7 cellular contexts compared by ENCODE assay signal in genomic region chr4:82172186-82172585, GRCh38.
"Had no signal": no experiment of that assay in that cellular context is flagged by ENCODE, and none has a peak within 500 bp of the region (broad histone marks: within the 10 kb centered on the region; RNA-seq: fewer than 3 reads in every experiment).

No MANE protein-coding gene starts in this region.

- H3K4me3 ChIP-seq: K562 had no signal

- DNase-seq: IMR-90, KBM-7, KG1 had no signal

- ATAC-seq: K562 had no signal

- FAIRE-seq: HTR-8/SVneo, K562 had no signal

- H3K9ac ChIP-seq: KMS-11 had no signal

- H3K4me2 ChIP-seq: KMS-11 had no signal

- H3K27ac ChIP-seq: HL-60, KMS-11 had no signal
